ENCODE assay signal across 2 cellular contexts in genomic region chr1:46148318-46148717, GRCh38.
TF ChIP-seq lines count a peak whose summit lies in the region.

No MANE protein-coding gene starts in this region.

TF ChIP-seq in HCT116, 20 proteins besides CTCF, POLR2A, EP300 and RAD21:
- TF ChIP-seq POLR2AphosphoS5 (IDR thresholded peaks at IDR 0.05; ENCODE audit: low read depth, low read length) (no peak), SRF (IDR thresholded peaks at IDR 0.05; ENCODE audit: low read depth) (no peak), ELF1 (IDR thresholded peaks at IDR 0.05; ENCODE audit: borderline replicate concordance, low read depth) (no peak), CBX3 (IDR thresholded peaks at IDR 0.05; ENCODE audit: low read depth) (no peak), EZH2phosphoT487 (IDR thresholded peaks at IDR 0.05; ENCODE audit: borderline replicate concordance) (no peak), TCF7L2 (IDR thresholded peaks at IDR 0.05; ENCODE audit: borderline replicate concordance, extremely low read depth, insufficient read depth, insufficient read length) (no peak), EGR1 (IDR thresholded peaks at IDR 0.05; ENCODE audit: low read depth) (no peak), ZBTB33 (IDR thresholded peaks at IDR 0.05; ENCODE audit: extremely low read depth, insufficient replicate concordance, low read length) (no peak), EZH2 (IDR thresholded peaks at IDR 0.05) (no peak), CEBPB (IDR thresholded peaks at IDR 0.05; ENCODE audit: low read depth) (no peak), ATF3 (IDR thresholded peaks at IDR 0.05) (no peak), SIN3A (IDR thresholded peaks at IDR 0.05; ENCODE audit: low read depth) (no peak), JUND (IDR thresholded peaks at IDR 0.05) (no peak), ZFX (IDR thresholded peaks at IDR 0.05) (no peak)
TF ChIP-seq in HCT116: peak in this region for 0.

TF ChIP-seq in H1, 55 proteins besides CTCF, POLR2A, EP300 and RAD21:
- no peak for TF ChIP-seq SP2 (IDR thresholded peaks at IDR 0.05; ENCODE audit: low read length)
- TF ChIP-seq HDAC2 (IDR thresholded peaks at IDR 0.05; ENCODE audit: borderline replicate concordance in 1 of 2, low read depth in 2 of 2, low read length in 2 of 2), result no peak
- TF ChIP-seq SUZ12 (IDR thresholded peaks at IDR 0.05; ENCODE audit: low read length), result no peak
- no peak for TF ChIP-seq CHD2 (IDR thresholded peaks at IDR 0.05; ENCODE audit: low read length)
- no peak for TF ChIP-seq GTF2F1 (IDR thresholded peaks at IDR 0.05; ENCODE audit: borderline replicate concordance, low read depth, low read length)
- TF ChIP-seq SIRT6 (IDR thresholded peaks at IDR 0.05; ENCODE audit: low read length), result no peak
- no peak for TF ChIP-seq CHD1 (IDR thresholded peaks at IDR 0.05; ENCODE audit: low read depth, low read length)
- no peak for TF ChIP-seq JUND (IDR thresholded peaks at IDR 0.05; ENCODE audit: low read length)
- TF ChIP-seq ATF2 (IDR thresholded peaks at IDR 0.05; ENCODE audit: low read length), result no peak
- TF ChIP-seq USF2 (IDR thresholded peaks at IDR 0.05; ENCODE audit: low read length), result no peak
- TF ChIP-seq NRF1 (IDR thresholded peaks at IDR 0.05; ENCODE audit: low read depth, low read length), result no peak
- TF ChIP-seq MAFK (IDR thresholded peaks at IDR 0.05; ENCODE audit: low read depth, low read length), result no peak
